Comparison of ENCODE assay signal across 8 cellular contexts in genomic region chr6:13336553-13336952, GRCh38. TPM values are rescaled to one million over a fixed set of nuclear protein-coding genes. Genes with fewer than 3 reads are reported as not detected.
DNase-seq lines count a peak whose midpoint lies in the region; ATAC-seq lines count a peak whose summit lies in the region.

No MANE protein-coding gene starts in this region.

- peak overlapping the region in 1 of 10 donors; percentile 14 for H3K4me3 Mint-ChIP-seq in naive thymus-derived CD4-positive, alpha-beta T cell

- POLR2A ChIA-PET in naive thymus-derived CD4-positive, alpha-beta T cell (lab: Charles Lee): interaction anchor here (1.6 kb wide), 1 partner anchor 201 kb away, joined by 4 read pairs; no protein-coding TSS in a partner anchor

- peaks cover 3 to 42% (median 8%) of the 10 kb centered on the region in 7 donors for H3K4me1 Mint-ChIP-seq in naive thymus-derived CD4-positive, alpha-beta T cell

- intact Hi-C loops in naive thymus-derived CD4-positive, alpha-beta T cell (cut with micrococcal nuclease): loop anchor here (1.0 to 5.0 kb wide), 10 partner anchors 19 to 730 kb away; no protein-coding TSS in a partner anchor

- peaks cover 0 to 2% (median 0%) of the 10 kb centered on the region in 5 donors for H3K27me3 Mint-ChIP-seq in naive thymus-derived CD4-positive, alpha-beta T cell

- DNase-seq in DMS 273 treated with DMSO at 0.1 percent for 48 hours (lab: John Stamatoyannopoulos, UW) (peak; percentile 68), KG1 (lab: John Stamatoyannopoulos, UW) (peak; percentile 60), OCI-M1 (lab: John Stamatoyannopoulos, UW) (peak; percentile 93), activated T-cell treated with anti-CD3 and anti-CD28 coated beads for 4 hours (peak; percentile 83)
- DNase-seq in naive thymus-derived CD4-positive, alpha-beta T cell: peak; percentile 39 to 80 (median 60)
- peak; percentile 31 to 49 for DNase-seq in stimulated activated CD8-positive, alpha-beta memory T cell treated with anti-CD3 and anti-CD28 coated beads, Interleukin-7, amount 100 ng/mL, for 48 hours (ENCODE audit: extremely low read depth in 1 of 2, low read depth in 1 of 2)

- no peaks in the 10 kb centered on the region for H3K9me3 ChIP-seq in naive thymus-derived CD4-positive, alpha-beta T cell (ENCODE audit: control insufficient read depth in 2 of 3, low read length in 3 of 3)

- no peak overlapping the region for H3K4me3 ChIP-seq in naive thymus-derived CD4-positive, alpha-beta T cell (ENCODE audit: low read length)

- CTCF ChIA-PET in naive thymus-derived CD4-positive, alpha-beta T cell (lab: Charles Lee): no interaction called here

- H3K27ac Mint-ChIP-seq in naive thymus-derived CD4-positive, alpha-beta T cell: no peak overlapping the region

- H3K27me3 ChIP-seq in naive thymus-derived CD4-positive, alpha-beta T cell (ENCODE audit: control insufficient read depth in 2 of 2, insufficient read depth in 2 of 2, low read length in 2 of 2): no peaks in the 10 kb centered on the region

- H3K36me3 ChIP-seq in naive thymus-derived CD4-positive, alpha-beta T cell (ENCODE audit: control insufficient read depth in 2 of 3, insufficient read depth in 3 of 3, low read length in 3 of 3): no peaks in the 10 kb centered on the region

- ATAC-seq in esophagus mucosa (peak; percentile 90), GM19023 (IDR thresholded peaks at IDR 0.05; ENCODE audit: unreplicated experiment) (no peak)
- peak; percentile 83 for ATAC-seq in naive thymus-derived CD4-positive, alpha-beta T cell

- H3K4me1 ChIP-seq in naive thymus-derived CD4-positive, alpha-beta T cell (ENCODE audit: control insufficient read depth in 2 of 2, insufficient read depth in 2 of 2, low read length in 2 of 2): no peaks in the 10 kb centered on the region

- H3K27ac ChIP-seq in naive thymus-derived CD4-positive, alpha-beta T cell (ENCODE audit: low read depth, low read length): no peak overlapping the region

- peaks cover 0 to 6% (median 0%) of the 10 kb centered on the region in 11 donors for H3K9me3 Mint-ChIP-seq in naive thymus-derived CD4-positive, alpha-beta T cell

- H3K36me3 Mint-ChIP-seq in naive thymus-derived CD4-positive, alpha-beta T cell: peaks cover 0 to 2% (median under 1%) of the 10 kb centered on the region in 5 donors

RNA-seq across cellular contexts. Expression of gene TBC1D7, which starts 8.2 kb away (rescaled TPM):
- total RNA-seq in esophagus mucosa: 16.6 TPM
- total RNA-seq in naive thymus-derived CD4-positive, alpha-beta T cell: 10 to 100 TPM; 14.8 to 34.6 (median 17.0) TPM
- 10 to 100 TPM; 11.7 to 14.8 TPM for polyA plus RNA-seq in naive thymus-derived CD4-positive, alpha-beta T cell

Comparison
In these comparisons a context has a peak if more than half of its experiments do, and no peak if none do; other contexts are left out.
1. DNase-seq: peak in every context shown above with its lines; median percentile 93 in OCI-M1; 83 in activated T-cell treated with anti-CD3 and anti-CD28 coated beads for 4 hours; 68 in DMS 273 treated with DMSO at 0.1 percent for 48 hours; 60 in KG1; 60 in naive thymus-derived CD4-positive, alpha-beta T cell; 40 in stimulated activated CD8-positive, alpha-beta memory T cell treated with anti-CD3 and anti-CD28 coated beads, Interleukin-7, amount 100 ng/mL, for 48 hours.